8 cellular contexts compared by ENCODE assay signal in genomic region chr3:150603090-150603887, GRCh38. TPM values are rescaled to one million over a fixed set of nuclear protein-coding genes. Genes with fewer than 3 reads are reported as not detected.
DNase-seq lines count a peak whose midpoint lies in the region; ATAC-seq and TF ChIP-seq lines count a peak whose summit lies in the region.

SELENOT (plus strand) TSS chr3:150603321; CDS start chr3:150603363, 42 bp downstream.

- H3K36me3 Mint-ChIP-seq in activated T-helper 2 cell treated with anti-CD3 and anti-CD28 coated beads, Interferon-gamma antibody, Interleukin-2, Interleukin-4, amounts not matched to agents 10 μg/mL and 5 μg/mL and 100 μg/mL, durations not matched to agents 14 hours and 24 hours and 36 hours (ENCODE audit: low read depth) = peaks cover 50% of the 10 kb centered on the region
- H3K36me3 Mint-ChIP-seq in natural killer cell treated with Interleukin-12 subunit alpha and Interleukin-12 subunit beta and Interleukin-15 and Interleukin-18, amount 100 ng/mL, for 72 hours = peaks cover 16% of the 10 kb centered on the region

- no peaks in the 10 kb centered on the region for H3K9me3 ChIP-seq in RWPE2 (ENCODE audit: severe bottlenecking)

- intact Hi-C loops in activated T-helper 2 cell treated with anti-CD3 and anti-CD28 coated beads, Interferon-gamma antibody, Interleukin-2, Interleukin-4, amounts not matched to agents 10 μg/mL and 5 μg/mL and 100 μg/mL, durations not matched to agents 14 hours and 24 hours and 36 hours (cut with micrococcal nuclease) = loop anchor here (1.0 to 5.0 kb wide), 7 partner anchors 9 to 191 kb away; partner anchors contain the start of genes EIF2A, ERICH6 and SERP1

- H3K4me1 ChIP-seq in RWPE2 (ENCODE audit: insufficient read depth, poor library complexity, severe bottlenecking) = peaks cover 39% of the 10 kb centered on the region

- no peaks in the 10 kb centered on the region for H3K27me3 Mint-ChIP-seq in activated T-helper 2 cell treated with anti-CD3 and anti-CD28 coated beads, Interferon-gamma antibody, Interleukin-2, Interleukin-4, amounts not matched to agents 10 μg/mL and 5 μg/mL and 100 μg/mL, durations not matched to agents 14 hours and 24 hours and 36 hours (ENCODE audit: low read depth)
- no peaks in the 10 kb centered on the region for H3K27me3 Mint-ChIP-seq in natural killer cell treated with Interleukin-12 subunit alpha and Interleukin-12 subunit beta and Interleukin-15 and Interleukin-18, amount 100 ng/mL, for 72 hours

- peak; percentile 96 for DNase-seq in EL
- DNase-seq in GOT3 (lab: John Stamatoyannopoulos, UW) = peak; percentile 96
- peak; percentile 97 for DNase-seq in LoVo (ENCODE audit: low spot score)
- peak; percentile 90 for DNase-seq in RWPE2 (ENCODE audit: low spot score)
- peak; percentile 95 for DNase-seq in activated T-helper 2 cell treated with anti-CD3 and anti-CD28 coated beads, Interferon-gamma antibody, Interleukin-2, Interleukin-4, amounts not matched to agents 10 μg/mL and 5 μg/mL and 100 μg/mL, durations not matched to agents 14 hours and 24 hours and 36 hours (ENCODE audit: low spot score)
- peak; percentile 96 for DNase-seq in fibroblast of peridontal ligament (ENCODE audit: extremely low read depth)
- DNase-seq in natural killer cell treated with Interleukin-12 subunit alpha and Interleukin-12 subunit beta and Interleukin-15 and Interleukin-18, amount 100 ng/mL, for 72 hours (ENCODE audit: low spot score) = peak; percentile 95
- DNase-seq in stimulated activated naive CD8-positive, alpha-beta T cell treated with anti-CD3 and anti-CD28 coated beads, Interleukin-15, Interleukin-2, amounts not matched to agents 100 U/mL and 50 U/mL, for 24 hours = peak; percentile 95

- peak within 1 kb of the TSS; percentile 98 for H3K27ac ChIP-seq in RWPE2 (ENCODE audit: poor library complexity, severe bottlenecking)

- peak; percentile 81 for ATAC-seq in RWPE2 (ENCODE audit: low read depth)
- peak; percentile 94 to 95 for ATAC-seq in natural killer cell treated with Interleukin-12 subunit alpha and Interleukin-12 subunit beta and Interleukin-15 and Interleukin-18, amount 100 ng/mL, for 72 hours
- peak; percentile 89 for ATAC-seq in stimulated activated naive CD8-positive, alpha-beta T cell treated with anti-CD3 and anti-CD28 coated beads, Interleukin-15, Interleukin-2, amounts not matched to agents 100 U/mL and 50 U/mL, for 24 hours

- peak within 1 kb of the TSS; percentile 97 for H3K27ac Mint-ChIP-seq in activated T-helper 2 cell treated with anti-CD3 and anti-CD28 coated beads, Interferon-gamma antibody, Interleukin-2, Interleukin-4, amounts not matched to agents 10 μg/mL and 5 μg/mL and 100 μg/mL, durations not matched to agents 14 hours and 24 hours and 36 hours
- H3K27ac Mint-ChIP-seq in natural killer cell treated with Interleukin-12 subunit alpha and Interleukin-12 subunit beta and Interleukin-15 and Interleukin-18, amount 100 ng/mL, for 72 hours = peak within 1 kb of the TSS; percentile 98 to 99

- no peaks in the 10 kb centered on the region for H3K27me3 ChIP-seq in RWPE2 (ENCODE audit: insufficient read depth, poor library complexity, severe bottlenecking)

- H3K4me3 Mint-ChIP-seq in activated T-helper 2 cell treated with anti-CD3 and anti-CD28 coated beads, Interferon-gamma antibody, Interleukin-2, Interleukin-4, amounts not matched to agents 10 μg/mL and 5 μg/mL and 100 μg/mL, durations not matched to agents 14 hours and 24 hours and 36 hours (ENCODE audit: low read depth) = peak within 1 kb of the TSS; percentile 94
- H3K4me3 Mint-ChIP-seq in natural killer cell treated with Interleukin-12 subunit alpha and Interleukin-12 subunit beta and Interleukin-15 and Interleukin-18, amount 100 ng/mL, for 72 hours = peak within 1 kb of the TSS; percentile 97

- no peaks in the 10 kb centered on the region for H3K9me3 Mint-ChIP-seq in activated T-helper 2 cell treated with anti-CD3 and anti-CD28 coated beads, Interferon-gamma antibody, Interleukin-2, Interleukin-4, amounts not matched to agents 10 μg/mL and 5 μg/mL and 100 μg/mL, durations not matched to agents 14 hours and 24 hours and 36 hours
- H3K9me3 Mint-ChIP-seq in natural killer cell treated with Interleukin-12 subunit alpha and Interleukin-12 subunit beta and Interleukin-15 and Interleukin-18, amount 100 ng/mL, for 72 hours = no peaks in the 10 kb centered on the region

- TF ChIP-seq CTCF in RWPE2 (IDR thresholded peaks at IDR 0.05; ENCODE audit: poor library complexity, severe bottlenecking) = no peak

- peaks cover 56% of the 10 kb centered on the region for H3K4me1 Mint-ChIP-seq in activated T-helper 2 cell treated with anti-CD3 and anti-CD28 coated beads, Interferon-gamma antibody, Interleukin-2, Interleukin-4, amounts not matched to agents 10 μg/mL and 5 μg/mL and 100 μg/mL, durations not matched to agents 14 hours and 24 hours and 36 hours (ENCODE audit: low read depth)
- H3K4me1 Mint-ChIP-seq in natural killer cell treated with Interleukin-12 subunit alpha and Interleukin-12 subunit beta and Interleukin-15 and Interleukin-18, amount 100 ng/mL, for 72 hours (ENCODE audit: low read depth in 2 of 2) = peaks cover 40 to 66% of the 10 kb centered on the region in 2 donors

- peak within 1 kb of the TSS; percentile 64 for H3K4me3 ChIP-seq in RWPE2 (ENCODE audit: severe bottlenecking)

- peaks cover 16% of the 10 kb centered on the region for H3K36me3 ChIP-seq in RWPE2 (ENCODE audit: low read depth)

RNA-seq across cellular contexts. Expression of gene SELENOT, which starts in this region (rescaled TPM):
- 119 and 121 TPM in 2 replicates for total RNA-seq in activated T-helper 2 cell treated with anti-CD3 and anti-CD28 coated beads, Interferon-gamma antibody, Interleukin-2, Interleukin-4, amounts not matched to agents 10 μg/mL and 5 μg/mL and 100 μg/mL, durations not matched to agents 14 hours and 24 hours and 36 hours
- total RNA-seq in natural killer cell treated with Interleukin-12 subunit alpha and Interleukin-12 subunit beta and Interleukin-15 and Interleukin-18, amount 100 ng/mL, for 72 hours = 100 to 1,000 TPM in 1 of 2 donors, 10 to 100 TPM in 1; 72.4 to 147 TPM

Comparison
In these comparisons a context has a peak if more than half of its experiments do, and no peak if none do; other contexts are left out.
1. Peak in every context shown above with its lines: DNase-seq, ATAC-seq, H3K4me3 ChIP-seq and H3K27ac ChIP-seq.